Comparison of ENCODE assay signal across 8 cellular contexts in the genomic region with DNA sequence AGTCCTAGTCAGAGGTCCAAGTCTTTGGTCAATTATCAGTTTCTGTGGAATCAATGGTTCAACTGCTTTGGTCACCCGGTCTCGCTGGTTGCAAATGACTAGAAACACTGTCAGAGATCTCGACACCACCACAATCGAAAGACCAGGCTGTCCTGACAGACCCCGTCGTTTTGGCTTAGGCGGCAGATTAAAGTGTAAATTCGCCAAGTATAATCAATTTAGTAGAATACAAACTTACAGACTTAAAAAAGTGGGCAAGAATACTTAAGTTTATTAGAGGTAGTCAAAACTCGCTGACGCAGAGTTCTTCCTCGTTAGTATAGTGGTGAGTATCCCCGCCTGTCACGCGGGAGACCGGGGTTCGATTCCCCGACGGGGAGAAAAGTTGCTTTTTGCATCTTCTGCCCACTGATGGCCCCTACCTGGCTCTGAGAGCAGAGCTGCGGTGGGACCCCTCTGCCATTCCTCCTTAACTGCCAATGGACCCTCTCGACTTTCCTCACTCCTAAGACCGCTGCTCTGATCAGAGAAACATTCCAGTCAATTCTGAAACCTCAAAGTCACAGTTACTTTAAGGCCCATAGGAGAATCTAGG. TPM values are rescaled to one million over a fixed set of nuclear protein-coding genes. Genes with fewer than 3 reads are reported as not detected.
DNase-seq lines count a peak whose midpoint lies in the region; ATAC-seq, FAIRE-seq and TF ChIP-seq lines count a peak whose summit lies in the region.

No MANE protein-coding gene starts in this region.

- TF ChIP-seq POLR2A in A549 (IDR thresholded peaks at IDR 0.05; ENCODE audit: low read length), result no peak

- H3K9me3 ChIP-seq in A549, result no peaks in the 10 kb centered on the region
- H3K9me3 ChIP-seq in HUES6 (ENCODE audit: control insufficient read depth, insufficient read depth, low read depth, low read length), result no peaks in the 10 kb centered on the region
- no peaks in the 10 kb centered on the region for H3K9me3 ChIP-seq in RWPE2 (ENCODE audit: severe bottlenecking)
- no peaks in the 10 kb centered on the region for H3K9me3 ChIP-seq in thoracic aorta

- TF ChIP-seq CTCF in A549 (IDR thresholded peaks at IDR 0.05), result no peak; the same call in 2 of the 3 replicates
- TF ChIP-seq CTCF in RWPE2 (IDR thresholded peaks at IDR 0.05; ENCODE audit: poor library complexity, severe bottlenecking), result no peak
- TF ChIP-seq CTCF in omental fat pad (IDR thresholded peaks at IDR 0.05), result no peak
- no peak for TF ChIP-seq CTCF in thoracic aorta (IDR thresholded peaks at IDR 0.05)

- no peak for FAIRE-seq in A549 (lab: Jason Lieb, UNC)

- ATAC-seq in A549, result peak; percentile 25 to 47; a peak in 4 of 6 replicates
- peak; percentile 40 for ATAC-seq in GM18867 (IDR thresholded peaks at IDR 0.05; ENCODE audit: unreplicated experiment)
- ATAC-seq in RWPE2 (ENCODE audit: low read depth), result peak; percentile 13
- ATAC-seq in omental fat pad (ENCODE audit: low FRiP score), result peak; percentile 76
- ATAC-seq in thoracic aorta (ENCODE audit: insufficient number of reproducible peaks, low FRiP score, low read depth), result peak; percentile 69

- TF ChIP-seq EP300 in A549 (IDR thresholded peaks at IDR 0.05), result no peak

- H3K9ac ChIP-seq in HUES6 (ENCODE audit: low read length), result peak overlapping the region; percentile 49

- H3K36me3 ChIP-seq in HUES6 (ENCODE audit: control insufficient read depth, insufficient read depth, low read length) (no peaks in the 10 kb centered on the region), RWPE2 (ENCODE audit: low read depth) (no peaks in the 10 kb centered on the region), thoracic aorta (no peaks in the 10 kb centered on the region)

- DNase-seq in A549 (ENCODE audit: low read depth in 1 of 2, low spot score in 1 of 2) (peak in 1 of 2 experiments; percentile 80), RWPE2 (ENCODE audit: low spot score) (no peak), foreskin melanocyte (peak; percentile 59), omental fat pad (ENCODE audit: low spot score) (no peak), thoracic aorta (ENCODE audit: low spot score) (no peak)
- peak; percentile 67 for DNase-seq in activated T-helper 9 cell treated with anti-CD3 and anti-CD28 coated beads, Interleukin-2, amount 50 U/mL, for 16 hours (ENCODE audit: low read depth)

- H3K4me2 ChIP-seq in A549, result peak overlapping the region; percentile 85

- peak overlapping the region; percentile 60 for H3K4me3 ChIP-seq in A549
- H3K4me3 ChIP-seq in HUES6 (ENCODE audit: low read depth, low read length), result peak overlapping the region; percentile 85
- peak overlapping the region; percentile 36 for H3K4me3 ChIP-seq in RWPE2 (ENCODE audit: severe bottlenecking)
- peak overlapping the region; percentile 70 for H3K4me3 ChIP-seq in thoracic aorta

- POLR2A ChIA-PET in A549 (lab: Yijun Ruan, JAX), result interaction anchor here (0.6 kb wide), 1 partner anchor 58 kb away, joined by 5 read pairs; no protein-coding TSS in a partner anchor

- H3K27ac ChIP-seq in A549, result peak overlapping the region; percentile 14 to 79; a peak in 4 of 6 replicates
- no peak overlapping the region for H3K27ac ChIP-seq in HUES6 (ENCODE audit: low read depth, low read length)
- peak overlapping the region; percentile 6 for H3K27ac ChIP-seq in RWPE2 (ENCODE audit: poor library complexity, severe bottlenecking)
- no peak overlapping the region for H3K27ac ChIP-seq in thoracic aorta

- CTCF ChIA-PET in A549 (lab: Yijun Ruan, JAX), result interaction anchor here (0.6 to 1.7 kb wide), 4 partner anchors 15 to 268 kb away, joined by 3 to 6 read pairs (median 4); no protein-coding TSS in a partner anchor

- WGBS in A549 (ENCODE audit: missing lambda C conversion rate), result 2% methylated on average over 21 of the region's 21 CpGs

- no peak for TF ChIP-seq RAD21 in A549 (conservative IDR thresholded peaks at IDR 0.05 in 1 of 2, IDR thresholded peaks at IDR 0.05 in 1 of 2)

- H3K27me3 ChIP-seq in HUES6 (ENCODE audit: control insufficient read depth, insufficient read depth, low read length), result no peaks in the 10 kb centered on the region
- H3K27me3 ChIP-seq in RWPE2 (ENCODE audit: insufficient read depth, poor library complexity, severe bottlenecking), result no peaks in the 10 kb centered on the region
- H3K27me3 ChIP-seq in thoracic aorta (replicated peaks; ENCODE audit: insufficient read depth), result no peaks in the 10 kb centered on the region

- H3K4me1 ChIP-seq in A549 (peaks cover 26% of the 10 kb centered on the region; the same call in 2 of the 3 replicates), HUES6 (ENCODE audit: control insufficient read depth, insufficient read depth, low read length) (no peaks in the 10 kb centered on the region), RWPE2 (ENCODE audit: insufficient read depth, poor library complexity, severe bottlenecking) (peaks cover 4% of the 10 kb centered on the region), thoracic aorta (ENCODE audit: control insufficient read depth in 1 of 2, low read depth in 2 of 2) (peaks cover 0 to 8% of the 10 kb centered on the region in 2 donors)

TF ChIP-seq in A549, 52 proteins besides CTCF, POLR2A, EP300 and RAD21:
- peak; percentile 82 for TF ChIP-seq MAFK (IDR thresholded peaks at IDR 0.05; ENCODE audit: partially characterized antibody)
- no peak for TF ChIP-seq HDAC2 (IDR thresholded peaks at IDR 0.05)
- peak; percentile 60 for TF ChIP-seq SREBF2 (IDR thresholded peaks at IDR 0.05)

RNA-seq across cellular contexts. Expression of gene ZNF184, which starts 30.6 kb away (rescaled TPM):
- polyA plus RNA-seq in A549 (2011; rRNA removed), result 4.1 and 4.9 TPM in 2 replicates
- 0.62 and 0.63 TPM in 2 replicates for polyA plus RNA-seq in A549 (2012; cell fraction: cytosol; rRNA removed)
- 0.36 and 0.48 TPM in 2 replicates for polyA plus RNA-seq in A549 (2012; cell fraction: nucleus; rRNA removed)
- 2.4 to 2.5 TPM (median 2.5 TPM) in 3 replicates for polyA plus RNA-seq in A549 (2017; fragmentation: RNase III; extraction: RNeasy Plus Mini Kit Qiagen cat#74134 plus additional on column Dnase treatment)
- polyA minus RNA-seq in A549 (2011; rRNA and poly(A)+ RNA removed), result 2.7 and 3.2 TPM in 2 replicates
- 1 to 10 TPM; 2.5 to 9.3 (median 5.5) TPM for total RNA-seq in omental fat pad
- total RNA-seq in thoracic aorta, result 1 to 10 TPM; 3.4 to 5.0 TPM

Comparison
In these comparisons a context has a peak if more than half of its experiments do, and no peak if none do; other contexts are left out.
1. ATAC-seq: peak in every context shown above with its lines; median percentile 76 in omental fat pad; 69 in thoracic aorta; 40 in GM18867; 36 in A549; 13 in RWPE2.
2. DNase-seq: peak in activated T-helper 9 cell treated with anti-CD3 and anti-CD28 coated beads, Interleukin-2, amount 50 U/mL, for 16 hours (single experiment) and foreskin melanocyte (single experiment); none in RWPE2 (single experiment), omental fat pad (single experiment) and thoracic aorta (single experiment).
3. H3K27ac ChIP-seq: peak in A549 (2 of 2) and RWPE2 (single experiment); none in HUES6 (single experiment) and thoracic aorta (0 of 2).
4. Peak in every context shown above with its lines, with median percentiles within 50 percentile points of each other: H3K4me3 ChIP-seq.